Comparison of ENCODE assay signal across 24 cellular contexts in genomic region chr5:180974612-180975315, GRCh38. TPM values are rescaled to one million over a fixed set of nuclear protein-coding genes. Genes with fewer than 3 reads are reported as not detected.
DNase-seq lines count a peak whose midpoint lies in the region; ATAC-seq, FAIRE-seq and TF ChIP-seq lines count a peak whose summit lies in the region.
"Had no signal": no experiment of that assay in that cellular context is flagged by ENCODE, and none has a peak within 500 bp of the region (broad histone marks: within the 10 kb centered on the region; RNA-seq: fewer than 3 reads in every experiment).

No MANE protein-coding gene starts in this region.

- peak overlapping the region; percentile 77 for H3K27ac Mint-ChIP-seq in Caco-2 (ENCODE audit: unreplicated experiment)
- H3K27ac Mint-ChIP-seq: GM23338, T-helper 17 cell had no signal

- H3K27me3 Mint-ChIP-seq in Caco-2 (ENCODE audit: insufficient read depth, unreplicated experiment): no peaks in the 10 kb centered on the region

- H3K9me3 ChIP-seq in Caco-2 (peaks cover 28% of the 10 kb centered on the region), Loucy (ENCODE audit: insufficient read depth, low read depth, low read length) (no peaks in the 10 kb centered on the region)
- H3K9me3 ChIP-seq: breast epithelium, thoracic aorta had no signal

- no peaks in the 10 kb centered on the region for H3K27me3 ChIP-seq in Caco-2 (replicated peaks; ENCODE audit: control insufficient read depth, insufficient read depth, low read length)
- no peaks in the 10 kb centered on the region for H3K27me3 ChIP-seq in Loucy (ENCODE audit: insufficient read depth, low read length, poor library complexity, severe bottlenecking)
- H3K27me3 ChIP-seq: breast epithelium had no signal

- no peaks in the 10 kb centered on the region for H3K79me2 ChIP-seq in Loucy (ENCODE audit: insufficient read depth, low read length)
- H3K79me2 ChIP-seq: parathyroid adenoma had no signal

- peaks cover 38% of the 10 kb centered on the region for H3K4me1 Mint-ChIP-seq in Caco-2 (ENCODE audit: low read depth, unreplicated experiment)
- H3K4me1 Mint-ChIP-seq: GM23338 had no signal

- ATAC-seq in GM19397 (IDR thresholded peaks at IDR 0.05; ENCODE audit: unreplicated experiment) (peak; percentile 11), HG02678 (IDR thresholded peaks at IDR 0.05; ENCODE audit: unreplicated experiment) (peak; percentile 15)
- ATAC-seq: esophagus mucosa, GM23338 had no signal

- TF ChIP-seq POLR2A in H54 (IDR thresholded peaks at IDR 0.05; ENCODE audit: low read depth, low read length): no peak

- no peak overlapping the region for H3K9ac ChIP-seq in Loucy (ENCODE audit: low read depth, low read length, poor library complexity, severe bottlenecking)
- H3K9ac ChIP-seq: parathyroid adenoma had no signal

- POLR2A ChIA-PET in Caco-2 (lab: Charles Lee): interaction anchor here (0.7 kb wide), 1 partner anchor 164 kb away, joined by 3 read pairs; no protein-coding TSS in a partner anchor

- no peak for FAIRE-seq in H54 (lab: Jason Lieb, UNC)
- FAIRE-seq: islet of Langerhans had no signal

- no TSS peak for BruUV-seq in Caco-2 (replicated peaks; lab: Mats Ljungman, UMichigan)

- H3K4me3 ChIP-seq in Caco-2 (ENCODE audit: low read depth, low read length): no peak overlapping the region
- peak overlapping the region; percentile 20 for H3K4me3 ChIP-seq in Loucy (ENCODE audit: low read length, poor library complexity, severe bottlenecking)
- H3K4me3 ChIP-seq: breast epithelium, GM23338, lung, thoracic aorta had no signal

- H3K9me2 ChIP-seq in Loucy (replicated peaks; ENCODE audit: low read depth, low read length): no peaks in the 10 kb centered on the region

- H3K4me3 Mint-ChIP-seq in Caco-2 (ENCODE audit: unreplicated experiment): no peak overlapping the region
- H3K4me3 Mint-ChIP-seq: GM23338, T-helper 17 cell had no signal

- peaks cover 50% of the 10 kb centered on the region for H3K9me3 Mint-ChIP-seq in Caco-2 (ENCODE audit: unreplicated experiment)
- H3K9me3 Mint-ChIP-seq: GM23338 had no signal

- H3K36me3 ChIP-seq in Caco-2 (ENCODE audit: control insufficient read depth, insufficient read depth, low read length) (no peaks in the 10 kb centered on the region), Loucy (ENCODE audit: insufficient read depth, low read length) (no peaks in the 10 kb centered on the region)
- H3K36me3 ChIP-seq: breast epithelium, thoracic aorta, WERI-Rb-1 had no signal

- no peak for DNase-seq in Caco-2
- no peak for DNase-seq in H54 (ENCODE audit: insufficient read length, low spot score)
- DNase-seq in posterior cingulate gyrus: no peak
- DNase-seq in NCI-H187 treated with DMSO at 0.1 percent for 48 hours (lab: John Stamatoyannopoulos, UW): no peak
- no peak for DNase-seq in GM20000 (ENCODE audit: low spot score)
- DNase-seq: COR-L47; NCI-H1930; SHP77 treated with DMSO at 0.1 percent for 48 hours; stimulated activated CD4-positive, alpha-beta T cell treated with anti-CD3 and anti-CD28 coated beads, Interleukin-4, amount 100 ng/mL, for 1 hour; T-helper 17 cell; WERI-Rb-1 had no signal

- intact Hi-C loops in Caco-2 (cut with micrococcal nuclease; ENCODE audit: unreplicated experiment): no loop called here
- intact Hi-C loops in posterior cingulate gyrus (cut with DNase I): no loop called here

- no peaks in the 10 kb centered on the region for H4K20me1 ChIP-seq in Loucy (ENCODE audit: insufficient read depth, low read length, poor library complexity, severe bottlenecking)

- H3K36me3 Mint-ChIP-seq in Caco-2 (ENCODE audit: insufficient read depth, unreplicated experiment): no peaks in the 10 kb centered on the region

- H3K4me2 ChIP-seq in Loucy (ENCODE audit: low read depth, low read length, poor library complexity, severe bottlenecking): peak overlapping the region; percentile 80
- H3K4me2 ChIP-seq: GM23338 had no signal

- no peak overlapping the region for H2AFZ ChIP-seq in Loucy (ENCODE audit: low read length)
- H2AFZ ChIP-seq: GM23338, parathyroid adenoma had no signal

- peaks cover 40% of the 10 kb centered on the region for H3K4me1 ChIP-seq in Caco-2
- H3K4me1 ChIP-seq in Loucy (ENCODE audit: insufficient read depth, low read length, poor library complexity, severe bottlenecking): peaks cover 36% of the 10 kb centered on the region
- H3K4me1 ChIP-seq: breast epithelium, parathyroid adenoma had no signal

- no peaks in the 10 kb centered on the region; the same call in 1 of the 2 replicates for H3F3A ChIP-seq in Loucy (ENCODE audit: low read depth)

- CTCF ChIA-PET in Caco-2 (lab: Charles Lee): no interaction called here

- TF ChIP-seq CTCF in Caco-2 (IDR thresholded peaks at IDR 0.05; ENCODE audit: insufficient read depth in 1 of 2, low read depth in 1 of 2, low read length in 1 of 2, severe bottlenecking in 1 of 2, unreplicated experiment in 1 of 2) (no peak), Loucy (conservative IDR thresholded peaks at IDR 0.05; ENCODE audit: low read length) (no peak), GM20000 (IDR thresholded peaks at IDR 0.05; ENCODE audit: extremely low read depth, missing control alignments) (no peak)

RNA-seq across cellular contexts. Expression of gene BTNL3, which starts 13.9 kb away (rescaled TPM):
- 0.14 TPM in 1 of 2 replicates, not detected in the other for total RNA-seq in Caco-2 (2022)
- total RNA-seq: dermis microvascular lymphatic vessel endothelial cell, esophagus mucosa, GM23338, NCI-H460, skeletal muscle tissue, T-helper 17 cell, thoracic aorta had no signal
